ENCODE assay signal across 1 cellular context in genomic region chr2:48221846-48222516, GRCh38.
TF ChIP-seq lines count a peak whose summit lies in the region.

No MANE protein-coding gene starts in this region.

TF ChIP-seq in HepG2, 621 proteins besides CTCF, POLR2A, EP300 and RAD21 (continued from another document and continues in another):
- no peak for TF ChIP-seq HIVEP1 (CRISPR knock-in tag; IDR thresholded peaks at IDR 0.05)
- TF ChIP-seq REXO4 (CRISPR knock-in tag; IDR thresholded peaks at IDR 0.05; ENCODE audit: borderline replicate concordance): no peak
- TF ChIP-seq, protein P1, sequence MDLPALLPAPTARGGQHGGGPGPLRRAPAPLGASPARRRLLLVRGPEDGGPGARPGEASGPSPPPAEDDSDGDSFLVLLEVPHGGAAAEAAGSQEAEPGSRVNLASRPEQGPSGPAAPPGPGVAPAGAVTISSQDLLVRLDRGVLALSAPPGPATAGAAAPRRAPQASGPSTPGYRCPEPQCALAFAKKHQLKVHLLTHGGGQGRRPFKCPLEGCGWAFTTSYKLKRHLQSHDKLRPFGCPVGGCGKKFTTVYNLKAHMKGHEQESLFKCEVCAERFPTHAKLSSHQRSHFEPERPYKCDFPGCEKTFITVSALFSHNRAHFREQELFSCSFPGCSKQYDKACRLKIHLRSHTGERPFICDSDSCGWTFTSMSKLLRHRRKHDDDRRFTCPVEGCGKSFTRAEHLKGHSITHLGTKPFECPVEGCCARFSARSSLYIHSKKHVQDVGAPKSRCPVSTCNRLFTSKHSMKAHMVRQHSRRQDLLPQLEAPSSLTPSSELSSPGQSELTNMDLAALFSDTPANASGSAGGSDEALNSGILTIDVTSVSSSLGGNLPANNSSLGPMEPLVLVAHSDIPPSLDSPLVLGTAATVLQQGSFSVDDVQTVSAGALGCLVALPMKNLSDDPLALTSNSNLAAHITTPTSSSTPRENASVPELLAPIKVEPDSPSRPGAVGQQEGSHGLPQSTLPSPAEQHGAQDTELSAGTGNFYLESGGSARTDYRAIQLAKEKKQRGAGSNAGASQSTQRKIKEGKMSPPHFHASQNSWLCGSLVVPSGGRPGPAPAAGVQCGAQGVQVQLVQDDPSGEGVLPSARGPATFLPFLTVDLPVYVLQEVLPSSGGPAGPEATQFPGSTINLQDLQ (CRISPR knock-in tag; IDR thresholded peaks at IDR 0.05): no peak
- TF ChIP-seq CREM (IDR thresholded peaks at IDR 0.05): peak; percentile 98
- TF ChIP-seq CREM (CRISPR knock-in tag; IDR thresholded peaks at IDR 0.05): no peak
- TF ChIP-seq ZFP82 (CRISPR knock-in tag; IDR thresholded peaks at IDR 0.05; ENCODE audit: borderline replicate concordance): peak; percentile 93; the same call in 1 of the 2 replicates
- TF ChIP-seq, protein P2, sequence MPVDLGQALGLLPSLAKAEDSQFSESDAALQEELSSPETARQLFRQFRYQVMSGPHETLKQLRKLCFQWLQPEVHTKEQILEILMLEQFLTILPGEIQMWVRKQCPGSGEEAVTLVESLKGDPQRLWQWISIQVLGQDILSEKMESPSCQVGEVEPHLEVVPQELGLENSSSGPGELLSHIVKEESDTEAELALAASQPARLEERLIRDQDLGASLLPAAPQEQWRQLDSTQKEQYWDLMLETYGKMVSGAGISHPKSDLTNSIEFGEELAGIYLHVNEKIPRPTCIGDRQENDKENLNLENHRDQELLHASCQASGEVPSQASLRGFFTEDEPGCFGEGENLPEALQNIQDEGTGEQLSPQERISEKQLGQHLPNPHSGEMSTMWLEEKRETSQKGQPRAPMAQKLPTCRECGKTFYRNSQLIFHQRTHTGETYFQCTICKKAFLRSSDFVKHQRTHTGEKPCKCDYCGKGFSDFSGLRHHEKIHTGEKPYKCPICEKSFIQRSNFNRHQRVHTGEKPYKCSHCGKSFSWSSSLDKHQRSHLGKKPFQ (CRISPR knock-in tag; IDR thresholded peaks at IDR 0.05; ENCODE audit: insufficient replicate concordance): peak; percentile 68
- no peak for TF ChIP-seq SPEN (CRISPR knock-in tag; IDR thresholded peaks at IDR 0.05; ENCODE audit: low read depth)
- TF ChIP-seq CBX2 (IDR thresholded peaks at IDR 0.05; ENCODE audit: low read depth, low read length): no peak
- no peak for TF ChIP-seq CBX2 (CRISPR knock-in tag; IDR thresholded peaks at IDR 0.05; ENCODE audit: low read depth)
- TF ChIP-seq ZNF570 (CRISPR knock-in tag; IDR thresholded peaks at IDR 0.05; ENCODE audit: borderline replicate concordance): no peak
- TF ChIP-seq FUBP1 (CRISPR knock-in tag; IDR thresholded peaks at IDR 0.05; ENCODE audit: borderline replicate concordance): no peak
- TF ChIP-seq IRX3 (CRISPR knock-in tag; IDR thresholded peaks at IDR 0.05; ENCODE audit: borderline replicate concordance, low read depth): peak; percentile 68; the same call in 1 of the 2 replicates
- peak; percentile 99 for TF ChIP-seq SMAD3 (CRISPR knock-in tag; IDR thresholded peaks at IDR 0.05)
- no peak for TF ChIP-seq KDM5A (IDR thresholded peaks at IDR 0.05; ENCODE audit: borderline replicate concordance, low read length)
- TF ChIP-seq ZNF33B (CRISPR knock-in tag; IDR thresholded peaks at IDR 0.05): no peak
- peak; percentile 100 for TF ChIP-seq CHD4 (IDR thresholded peaks at IDR 0.05; ENCODE audit: borderline replicate concordance, low read length)
- TF ChIP-seq MXD1 (CRISPR knock-in tag; IDR thresholded peaks at IDR 0.05): no peak
- TF ChIP-seq GTF2F1 (IDR thresholded peaks at IDR 0.05; ENCODE audit: low read length): no peak
- TF ChIP-seq ZNF556 (CRISPR knock-in tag; IDR thresholded peaks at IDR 0.05; ENCODE audit: borderline replicate concordance): 0 out of 2 replicates have a peak, but pooled peaks have one; percentile 51
- TF ChIP-seq KMT2A (CRISPR knock-in tag; IDR thresholded peaks at IDR 0.05): peak; percentile 39; the same call in 1 of the 2 replicates
- peak; percentile 86; the same call in 1 of the 2 replicates for TF ChIP-seq ZNF589 (CRISPR knock-in tag; conservative IDR thresholded peaks at IDR 0.05)
- peak; percentile 83; the same call in 1 of the 2 replicates for TF ChIP-seq ZBTB7B (CRISPR knock-in tag; IDR thresholded peaks at IDR 0.05)
- TF ChIP-seq ATAD3A (CRISPR knock-in tag; IDR thresholded peaks at IDR 0.05): no peak
- TF ChIP-seq, protein P3, sequence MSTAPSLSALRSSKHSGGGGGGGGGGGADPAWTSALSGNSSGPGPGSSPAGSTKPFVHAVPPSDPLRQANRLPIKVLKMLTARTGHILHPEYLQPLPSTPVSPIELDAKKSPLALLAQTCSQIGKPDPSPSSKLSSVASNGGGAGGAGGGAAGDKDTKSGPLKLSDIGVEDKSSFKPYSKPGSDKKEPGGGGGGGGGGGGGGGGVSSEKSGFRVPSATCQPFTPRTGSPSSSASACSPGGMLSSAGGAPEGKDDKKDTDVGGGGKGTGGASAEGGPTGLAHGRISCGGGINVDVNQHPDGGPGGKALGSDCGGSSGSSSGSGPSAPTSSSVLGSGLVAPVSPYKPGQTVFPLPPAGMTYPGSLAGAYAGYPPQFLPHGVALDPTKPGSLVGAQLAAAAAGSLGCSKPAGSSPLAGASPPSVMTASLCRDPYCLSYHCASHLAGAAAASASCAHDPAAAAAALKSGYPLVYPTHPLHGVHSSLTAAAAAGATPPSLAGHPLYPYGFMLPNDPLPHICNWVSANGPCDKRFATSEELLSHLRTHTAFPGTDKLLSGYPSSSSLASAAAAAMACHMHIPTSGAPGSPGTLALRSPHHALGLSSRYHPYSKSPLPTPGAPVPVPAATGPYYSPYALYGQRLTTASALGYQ (CRISPR knock-in tag; IDR thresholded peaks at IDR 0.05): peak; percentile 100
- TF ChIP-seq KDM1A (CRISPR knock-in tag; IDR thresholded peaks at IDR 0.05): peak; percentile 97
- TF ChIP-seq SNAI1 (CRISPR knock-in tag; IDR thresholded peaks at IDR 0.05; ENCODE audit: borderline replicate concordance): peak; percentile 94; the same call in 1 of the 2 replicates
- TF ChIP-seq ZNF282 (IDR thresholded peaks at IDR 0.05; ENCODE audit: partially characterized antibody): no peak
- TF ChIP-seq SAFB2 (CRISPR knock-in tag; IDR thresholded peaks at IDR 0.05; ENCODE audit: borderline replicate concordance, low read depth): peak; percentile 47; the same call in 1 of the 2 replicates
- TF ChIP-seq ZNF30 (CRISPR knock-in tag; IDR thresholded peaks at IDR 0.05): no peak
- peak; percentile 95 for TF ChIP-seq SIX1 (CRISPR knock-in tag; IDR thresholded peaks at IDR 0.05; ENCODE audit: borderline replicate concordance)
- TF ChIP-seq HNRNPLL (IDR thresholded peaks at IDR 0.05; ENCODE audit: low read depth, low read length, poor library complexity, severe bottlenecking): no peak
- TF ChIP-seq KMT2B (CRISPR knock-in tag; IDR thresholded peaks at IDR 0.05): peak; percentile 59; the same call in 1 of the 2 replicates
- no peak; the same call in 1 of the 2 replicates for TF ChIP-seq ZNF678 (CRISPR knock-in tag; IDR thresholded peaks at IDR 0.05)
- TF ChIP-seq DBP (CRISPR knock-in tag; IDR thresholded peaks at IDR 0.05; ENCODE audit: not compliant biosample characterization): no peak
- TF ChIP-seq ZKSCAN8 (CRISPR knock-in tag; IDR thresholded peaks at IDR 0.05; ENCODE audit: borderline replicate concordance): peak; percentile 98
- peak; percentile 97 for TF ChIP-seq ATF2 (CRISPR knock-in tag; IDR thresholded peaks at IDR 0.05)
- TF ChIP-seq ZNF512B (CRISPR knock-in tag; IDR thresholded peaks at IDR 0.05; ENCODE audit: borderline replicate concordance): no peak; the same call in 1 of the 2 replicates
- peak; percentile 100 for TF ChIP-seq FOXA3 (CRISPR knock-in tag; IDR thresholded peaks at IDR 0.05)
- no peak for TF ChIP-seq ZNF337 (CRISPR knock-in tag; IDR thresholded peaks at IDR 0.05; ENCODE audit: borderline replicate concordance, low read depth)
- TF ChIP-seq NFYB (CRISPR knock-in tag; IDR thresholded peaks at IDR 0.05): no peak
- no peak for TF ChIP-seq GABPA (IDR thresholded peaks at IDR 0.05; ENCODE audit: low read depth, low read length)
- peak; percentile 75 for TF ChIP-seq GABPA (CRISPR knock-in tag; IDR thresholded peaks at IDR 0.05; ENCODE audit: low read depth)
- TF ChIP-seq ZNF12 (CRISPR knock-in tag; IDR thresholded peaks at IDR 0.05): peak; percentile 66; the same call in 1 of the 2 replicates
- TF ChIP-seq ETV6 (CRISPR knock-in tag; conservative IDR thresholded peaks at IDR 0.05): no peak
- peak; percentile 98 for TF ChIP-seq NFKBIZ (CRISPR knock-in tag; IDR thresholded peaks at IDR 0.05)
